ENCODE assay signal across 19 cellular contexts in the genomic region with DNA sequence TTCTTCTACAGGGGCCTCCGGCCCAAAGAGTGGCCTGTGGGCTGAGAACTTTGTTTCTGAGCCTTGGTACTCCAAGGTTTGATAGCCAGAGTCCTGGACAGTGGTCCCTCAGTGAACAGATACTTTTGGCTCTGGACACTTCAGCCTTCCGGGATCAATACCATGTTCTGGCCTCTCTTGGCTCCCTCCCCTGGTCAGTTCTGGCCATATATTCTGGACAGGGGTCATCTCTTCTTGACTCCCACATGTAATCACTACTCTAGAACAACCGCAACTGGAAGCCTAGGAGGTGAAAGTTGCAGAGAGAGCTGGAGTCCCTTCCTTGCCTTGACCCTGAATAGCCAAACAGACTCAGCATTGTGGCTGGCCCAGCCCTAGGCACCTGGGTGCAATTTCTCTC. TPM values are rescaled to one million over a fixed set of nuclear protein-coding genes. Genes with fewer than 3 reads are reported as not detected.
DNase-seq lines count a peak whose midpoint lies in the region; ATAC-seq and TF ChIP-seq lines count a peak whose summit lies in the region.
"Had no signal": no experiment of that assay in that cellular context is flagged by ENCODE, and none has a peak within 500 bp of the region (broad histone marks: within the 10 kb centered on the region; RNA-seq: fewer than 3 reads in every experiment).

No MANE protein-coding gene starts in this region.

- no peak for DNase-seq in activated naive CD4-positive, alpha-beta T cell treated with anti-CD3 and anti-CD28 coated beads, Interleukin-2, amount 50 U/mL, for 72 hours (ENCODE audit: low spot score in 2 of 2)
- DNase-seq in neural progenitor cell (ENCODE audit: low spot score) (no peak), DMS 273 (lab: John Stamatoyannopoulos, UW; ENCODE audit: unreplicated experiment) (no peak), DMS153 (lab: John Stamatoyannopoulos, UW) (no peak)
- DNase-seq: DND-41, GDM1, NCI-H1092 treated with DMSO at 0.1 percent for 48 hours, NCI-H1694, NCI-H446, NCI-H748 treated with DMSO at 0.1 percent for 48 hours, PC-3 had no signal

- H3K9me2 ChIP-seq in Loucy (replicated peaks; ENCODE audit: low read depth, low read length) = no peaks in the 10 kb centered on the region

- H3K9ac ChIP-seq in Loucy (ENCODE audit: low read depth, low read length, poor library complexity, severe bottlenecking) (no peak overlapping the region), iPS-15b (ENCODE audit: low read depth, low read length) (no peak overlapping the region), neural progenitor cell (no peak overlapping the region)

- H3K4me1 Mint-ChIP-seq in activated naive CD4-positive, alpha-beta T cell treated with anti-CD3 and anti-CD28 coated beads, Interleukin-2, amount 50 U/mL, for 24 hours = peaks cover 16% of the 10 kb centered on the region
- peaks cover 39% of the 10 kb centered on the region for H3K4me1 Mint-ChIP-seq in neural progenitor cell

- H3F3A ChIP-seq in Loucy (ENCODE audit: low read depth) = no peaks in the 10 kb centered on the region
- H3F3A ChIP-seq in neural progenitor cell (ENCODE audit: low read depth) = peaks cover 21% of the 10 kb centered on the region

- H3K36me3 ChIP-seq in Loucy (ENCODE audit: insufficient read depth, low read length) (no peaks in the 10 kb centered on the region), iPS-15b (ENCODE audit: control insufficient read depth, insufficient read depth, low read length) (no peaks in the 10 kb centered on the region), neural progenitor cell (no peaks in the 10 kb centered on the region)

- peaks cover 41% of the 10 kb centered on the region for H3K4me1 ChIP-seq in Loucy (ENCODE audit: insufficient read depth, low read length, poor library complexity, severe bottlenecking)
- H3K4me1 ChIP-seq in iPS-15b (ENCODE audit: control insufficient read depth, insufficient read depth, low read length) = peaks cover 22% of the 10 kb centered on the region
- peaks cover 37% of the 10 kb centered on the region for H3K4me1 ChIP-seq in neural progenitor cell

- H4K20me1 ChIP-seq in Loucy (ENCODE audit: insufficient read depth, low read length, poor library complexity, severe bottlenecking) (no peaks in the 10 kb centered on the region), neural progenitor cell (ENCODE audit: low read depth) (peaks cover 20% of the 10 kb centered on the region)

- H3K4me2 ChIP-seq in Loucy (ENCODE audit: low read depth, low read length, poor library complexity, severe bottlenecking) (peak overlapping the region; percentile 36), neural progenitor cell (peak overlapping the region; percentile 53)

- no peak overlapping the region for H3K27ac Mint-ChIP-seq in activated naive CD4-positive, alpha-beta T cell treated with anti-CD3 and anti-CD28 coated beads, Interleukin-2, amount 50 U/mL, for 24 hours
- H3K27ac Mint-ChIP-seq in activated naive CD4-positive, alpha-beta T cell treated with anti-CD3 and anti-CD28 coated beads, Interleukin-2, amount 50 U/mL, for 72 hours = no peak overlapping the region
- no peak overlapping the region for H3K27ac Mint-ChIP-seq in neural progenitor cell

- no peaks in the 10 kb centered on the region for H3K9me3 Mint-ChIP-seq in activated naive CD4-positive, alpha-beta T cell treated with anti-CD3 and anti-CD28 coated beads, Interleukin-2, amount 50 U/mL, for 24 hours
- no peaks in the 10 kb centered on the region for H3K9me3 Mint-ChIP-seq in activated naive CD4-positive, alpha-beta T cell treated with anti-CD3 and anti-CD28 coated beads, Interleukin-2, amount 50 U/mL, for 72 hours
- H3K9me3 Mint-ChIP-seq in neural progenitor cell = no peaks in the 10 kb centered on the region

- H3K27ac ChIP-seq in neural progenitor cell = no peak overlapping the region
- H3K27ac ChIP-seq: 22Rv1, C4-2B had no signal

- H3K79me2 ChIP-seq in Loucy (ENCODE audit: insufficient read depth, low read length) (no peaks in the 10 kb centered on the region), neural progenitor cell (ENCODE audit: low read depth) (no peaks in the 10 kb centered on the region)

- H3K27me3 Mint-ChIP-seq in activated naive CD4-positive, alpha-beta T cell treated with anti-CD3 and anti-CD28 coated beads, Interleukin-2, amount 50 U/mL, for 24 hours = peaks cover 14% of the 10 kb centered on the region
- peaks cover 30% of the 10 kb centered on the region for H3K27me3 Mint-ChIP-seq in neural progenitor cell (ENCODE audit: insufficient read depth, low read depth)

- no peaks in the 10 kb centered on the region for H3K9me3 ChIP-seq in Loucy (ENCODE audit: insufficient read depth, low read depth, low read length)
- H3K9me3 ChIP-seq in iPS-15b (ENCODE audit: control insufficient read depth, insufficient read depth, low read length) = no peaks in the 10 kb centered on the region
- H3K9me3 ChIP-seq in neural progenitor cell (ENCODE audit: low read depth) = no peaks in the 10 kb centered on the region

- H3K4me3 ChIP-seq in Loucy (ENCODE audit: low read length, poor library complexity, severe bottlenecking) = peak overlapping the region; percentile 14
- peak overlapping the region; percentile 10 for H3K4me3 ChIP-seq in iPS-15b (ENCODE audit: low read depth, low read length)
- H3K4me3 ChIP-seq in neural progenitor cell = no peak overlapping the region
- H3K4me3 ChIP-seq: K562 had no signal

- peak overlapping the region; percentile 19 for H3K4me3 Mint-ChIP-seq in activated naive CD4-positive, alpha-beta T cell treated with anti-CD3 and anti-CD28 coated beads, Interleukin-2, amount 50 U/mL, for 24 hours
- H3K4me3 Mint-ChIP-seq in neural progenitor cell = peak overlapping the region; percentile 77

- H3K27me3 ChIP-seq in Loucy (ENCODE audit: insufficient read depth, low read length, poor library complexity, severe bottlenecking) = no peaks in the 10 kb centered on the region
- peaks cover 56% of the 10 kb centered on the region for H3K27me3 ChIP-seq in iPS-15b (ENCODE audit: control insufficient read depth, insufficient read depth, low read length)
- peaks cover 59% of the 10 kb centered on the region for H3K27me3 ChIP-seq in neural progenitor cell

- no peaks in the 10 kb centered on the region for H3K36me3 Mint-ChIP-seq in activated naive CD4-positive, alpha-beta T cell treated with anti-CD3 and anti-CD28 coated beads, Interleukin-2, amount 50 U/mL, for 24 hours
- H3K36me3 Mint-ChIP-seq in activated naive CD4-positive, alpha-beta T cell treated with anti-CD3 and anti-CD28 coated beads, Interleukin-2, amount 50 U/mL, for 72 hours = no peaks in the 10 kb centered on the region
- no peaks in the 10 kb centered on the region for H3K36me3 Mint-ChIP-seq in neural progenitor cell

- ATAC-seq in activated naive CD4-positive, alpha-beta T cell treated with anti-CD3 and anti-CD28 coated beads, Interleukin-2, amount 50 U/mL, for 72 hours = no peak
- ATAC-seq in HG03097 (IDR thresholded peaks at IDR 0.05; ENCODE audit: low FRiP score, unreplicated experiment) = no peak
- ATAC-seq: HCT116, K562, PC-3 had no signal

- TF ChIP-seq CTCF in Loucy (conservative IDR thresholded peaks at IDR 0.05; ENCODE audit: low read length) (no peak), neural progenitor cell (IDR thresholded peaks at IDR 0.05) (no peak)

- H2AFZ ChIP-seq in Loucy (ENCODE audit: low read length) (no peak overlapping the region), neural progenitor cell (replicated peaks) (no peak overlapping the region)

RNA-seq across cellular contexts. Expression of a gene that starts 2.3 kb away (rescaled TPM):
- 1 to 10 TPM in 1 of 2 donors, not detected in 1; 1.4 TPM for total RNA-seq in activated naive CD4-positive, alpha-beta T cell treated with anti-CD3 and anti-CD28 coated beads, Interleukin-2, amount 50 U/mL, for 72 hours
- 0.13 and 1.9 TPM in 2 replicates for total RNA-seq in neural progenitor cell (ENCODE audit: low replicate concordance)

RNA-seq across cellular contexts. Expression of a gene that starts 35.7 kb away (rescaled TPM):
- 100 to 1,000 TPM in 1 of 2 donors, 10 to 100 TPM in 1; 68.9 to 247 TPM for total RNA-seq in activated naive CD4-positive, alpha-beta T cell treated with anti-CD3 and anti-CD28 coated beads, Interleukin-2, amount 50 U/mL, for 72 hours
- 5.6 and 7.8 TPM in 2 replicates for total RNA-seq in neural progenitor cell (ENCODE audit: low replicate concordance)

RNA-seq across cellular contexts. Expression of a gene that starts 52.9 kb away (rescaled TPM):
- 10 to 100 TPM; 11.4 to 26.0 TPM for total RNA-seq in activated naive CD4-positive, alpha-beta T cell treated with anti-CD3 and anti-CD28 coated beads, Interleukin-2, amount 50 U/mL, for 72 hours
- 0.99 and 1.5 TPM in 2 replicates for total RNA-seq in neural progenitor cell (ENCODE audit: low replicate concordance)
